ENCODE assay signal across 16 cellular contexts in genomic region chr16:82638095-82638798, GRCh38. TPM values are rescaled to one million over a fixed set of nuclear protein-coding genes. Genes with fewer than 3 reads are reported as not detected.
DNase-seq lines count a peak whose midpoint lies in the region; ATAC-seq, FAIRE-seq and TF ChIP-seq lines count a peak whose summit lies in the region.
"Had no signal": no experiment of that assay in that cellular context is flagged by ENCODE, and none has a peak within 500 bp of the region (broad histone marks: within the 10 kb centered on the region; RNA-seq: fewer than 3 reads in every experiment).

No MANE protein-coding gene starts in this region.

- TF ChIP-seq CTCF in endothelial cell of umbilical vein (IDR thresholded peaks at IDR 0.05; ENCODE audit: extremely low read depth in 1 of 2, insufficient read depth in 1 of 2, low read depth in 1 of 2, low read length in 2 of 2): no peak
- TF ChIP-seq CTCF in HepG2 (CRISPR knock-in tag; IDR thresholded peaks at IDR 0.05): no peak
- TF ChIP-seq CTCF in gastroesophageal sphincter (IDR thresholded peaks at IDR 0.05): no peak

- no peaks in the 10 kb centered on the region for H4K20me1 ChIP-seq in BLaER1 treated with 17β-estradiol and CSF1 and Interleukin-3, amounts not matched to agents 10 nM and 100 nM
- H4K20me1 ChIP-seq in endothelial cell of umbilical vein (replicated peaks; ENCODE audit: control insufficient read depth, extremely low read depth, insufficient read depth, low read length) (no peaks in the 10 kb centered on the region), HepG2 (ENCODE audit: insufficient read depth, low read length) (no peaks in the 10 kb centered on the region)

- no peaks in the 10 kb centered on the region for H3K9me1 ChIP-seq in endothelial cell of umbilical vein (replicated peaks; ENCODE audit: control insufficient read depth, extremely low read depth, insufficient read depth, low read length)

- DNase-seq in NCI-H69 (lab: John Stamatoyannopoulos, UW): peak; percentile 1
- peak; percentile 93 for DNase-seq in endothelial cell of umbilical vein (ENCODE audit: low read depth, low spot score)
- no peak for DNase-seq in HepG2 (ENCODE audit: low spot score)
- no peak for DNase-seq in NCI-H2227 (lab: John Stamatoyannopoulos, UW; ENCODE audit: unreplicated experiment)
- DNase-seq in RPMI8226: no peak
- DNase-seq in SHP77 (lab: John Stamatoyannopoulos, UW): no peak
- DNase-seq: activated CD4-positive, alpha-beta T cell treated with anti-CD3 and anti-CD28 coated beads, Interleukin-2, amount 10 ng/mL, durations not matched to agents 24 days and 14 days; NCI-H187 treated with DMSO at 0.1 percent for 48 hours; stimulated activated CD4-positive, alpha-beta T cell treated with anti-CD3 and anti-CD28 coated beads, Interleukin-2, amount 100 ng/mL, for 24 hours; T-cell had no signal

- H3K9ac ChIP-seq in BLaER1 treated with 17β-estradiol and CSF1 and Interleukin-3, amounts not matched to agents 10 nM and 100 nM: no peak overlapping the region
- H3K9ac ChIP-seq in endothelial cell of umbilical vein (replicated peaks; ENCODE audit: extremely low read depth, insufficient read depth, low read length) (peak overlapping the region; percentile 96), HepG2 (ENCODE audit: insufficient read depth, low read depth, low read length) (no peak overlapping the region)

- TF ChIP-seq EP300 in HepG2 (IDR thresholded peaks at IDR 0.05; ENCODE audit: low read depth in 2 of 2, low read length in 2 of 2) (no peak), HepG2 (CRISPR knock-in tag; IDR thresholded peaks at IDR 0.05; ENCODE audit: borderline replicate concordance) (no peak), gastroesophageal sphincter (IDR thresholded peaks at IDR 0.05) (no peak)

- peak overlapping the region; percentile 2 to 69 (median 48); a peak in 18 of 22 replicates for H3K4me2 ChIP-seq in BLaER1 treated with 17β-estradiol and CSF1 and Interleukin-3, amounts not matched to agents 10 nM and 100 nM
- H3K4me2 ChIP-seq in endothelial cell of umbilical vein (ENCODE audit: insufficient read depth, low read length) (peak overlapping the region; percentile 57), HepG2 (ENCODE audit: low read depth, low read length) (no peak overlapping the region)

- no peak for TF ChIP-seq POLR2A in endothelial cell of umbilical vein (IDR thresholded peaks at IDR 0.05; ENCODE audit: low read depth, low read length)
- TF ChIP-seq POLR2A in HepG2 (IDR thresholded peaks at IDR 0.05; ENCODE audit: insufficient read depth in 1 of 2, low read depth in 2 of 2, low read length in 2 of 2): no peak
- no peak for TF ChIP-seq POLR2A in gastroesophageal sphincter (IDR thresholded peaks at IDR 0.05)

- CTCF ChIA-PET in endothelial cell of umbilical vein (lab: Charles Lee): interaction anchor here (0.9 to 6.4 kb wide), 7 partner anchors 10 to 578 kb away, joined by 3 to 53 read pairs (median 4); partner anchors contain the start of gene CDH13
- CTCF ChIA-PET in HepG2 (lab: Yijun Ruan, JAX; ENCODE audit: low intra/inter-chr PET ratio, low total read pairs): no interaction called here

- ATAC-seq in HepG2 (no peak), gastroesophageal sphincter (no peak)
- ATAC-seq: activated T-helper 17 cell treated with anti-CD3 and anti-CD28 coated beads, Interleukin-2, amount 50 U/mL, for 72 hours; esophagus mucosa; stimulated activated memory B cell treated with anti-CD40 and anti-IgM and Interleukin-4, amounts not matched to agents 10 μg/mL and 1 μg/mL and 100 μg/mL, for 72 hours; T-cell had no signal

- H3K79me2 ChIP-seq in endothelial cell of umbilical vein (ENCODE audit: control insufficient read depth, insufficient read depth, low read length) (peaks cover 20% of the 10 kb centered on the region), HepG2 (ENCODE audit: insufficient read depth, low read length) (no peaks in the 10 kb centered on the region)

- H3K27ac ChIP-seq in BLaER1 treated with 17β-estradiol and CSF1 and Interleukin-3, amounts not matched to agents 10 nM and 100 nM: peak overlapping the region in 3 of 11 experiments; percentile 34 to 52 (median 47); a peak in 6 of 22 replicates
- H3K27ac ChIP-seq in endothelial cell of umbilical vein (ENCODE audit: insufficient read depth, low read depth, low read length): peak overlapping the region; percentile 99
- H3K27ac ChIP-seq in HepG2 (ENCODE audit: extremely low read length, insufficient read depth, low read length): no peak overlapping the region
- H3K27ac ChIP-seq in gastroesophageal sphincter: peak overlapping the region in 2 of 4 donors; percentile 4 to 12
- H3K27ac ChIP-seq: neutrophil had no signal

- 21% methylated on average over 4 of the region's 4 CpGs for WGBS in HepG2 (ENCODE audit: low lambda C conversion rate)
- WGBS in gastroesophageal sphincter (ENCODE audit: low coverage in 1 of 2), 2 donors: 33 to 75% methylated on average over 1 to 4 of the region's 4 CpGs

- in situ Hi-C loops in HepG2 (cut with HindIII; ENCODE audit: extremely low pct_ligation_motif_present, low pct_unique_long_range_greater_than_20kb): loop anchor here (10.0 kb wide), 1 partner anchor 373 kb away; no protein-coding TSS in a partner anchor

- H3K36me3 ChIP-seq in BLaER1 treated with 17β-estradiol and CSF1 and Interleukin-3, amounts not matched to agents 10 nM and 100 nM: no peaks in the 10 kb centered on the region
- H3K36me3 ChIP-seq in endothelial cell of umbilical vein (ENCODE audit: control insufficient read depth in 2 of 2, extremely low read depth in 1 of 2, insufficient read depth in 2 of 2, low read length in 2 of 2) (no peaks in the 10 kb centered on the region), HepG2 (replicated peaks in 1 of 2; ENCODE audit: control insufficient read depth in 1 of 2, insufficient read depth in 2 of 2, low read length in 2 of 2) (no peaks in the 10 kb centered on the region), gastroesophageal sphincter (no peaks in the 10 kb centered on the region)
- H3K36me3 ChIP-seq: neutrophil had no signal

- dilution Hi-C loops in endothelial cell of umbilical vein (cut with MboI; ENCODE audit: extremely low pct_ligation_motif_present, low sequenced_read_pairs): no loop called here

- peaks cover 14 to 20% (median 17%) of the 10 kb centered on the region in 10 experiments for H3K4me1 ChIP-seq in BLaER1 treated with 17β-estradiol and CSF1 and Interleukin-3, amounts not matched to agents 10 nM and 100 nM
- H3K4me1 ChIP-seq in endothelial cell of umbilical vein (ENCODE audit: control insufficient read depth, extremely low read depth, insufficient read depth, low read length) (peaks cover 70% of the 10 kb centered on the region), HepG2 (ENCODE audit: insufficient read depth, low read length) (0 out of 2 replicates have a peak, but pooled peaks cover 6% of the 10 kb centered on the region), gastroesophageal sphincter (no peaks in the 10 kb centered on the region)

- H3K27me3 ChIP-seq in BLaER1 treated with 17β-estradiol and CSF1 and Interleukin-3, amounts not matched to agents 10 nM and 100 nM: no peaks in the 10 kb centered on the region
- H3K27me3 ChIP-seq in endothelial cell of umbilical vein (ENCODE audit: control insufficient read depth in 2 of 2, insufficient read depth in 2 of 2, low read length in 2 of 2) (no peaks in the 10 kb centered on the region), HepG2 (ENCODE audit: control insufficient read depth in 1 of 2, insufficient read depth in 2 of 2, low read length in 2 of 2) (no peaks in the 10 kb centered on the region), gastroesophageal sphincter (peaks cover 4% of the 10 kb centered on the region)
- H3K27me3 ChIP-seq: neutrophil had no signal

- H2AFZ ChIP-seq in endothelial cell of umbilical vein (ENCODE audit: low read depth, low read length): peak overlapping the region; percentile 39
- H2AFZ ChIP-seq in HepG2 (ENCODE audit: low read length): no peak overlapping the region

- POLR2A ChIA-PET in endothelial cell of umbilical vein (lab: Charles Lee) (no interaction called here), HepG2 (lab: Yijun Ruan, JAX) (no interaction called here)

- intact Hi-C loops in endothelial cell of umbilical vein (cut with micrococcal nuclease) (loop anchor here (1.0 to 5.0 kb wide), 9 partner anchors 9 to 376 kb away; no protein-coding TSS in a partner anchor), HepG2 (cut with micrococcal nuclease; ENCODE audit: unreplicated experiment) (no loop called here)

- TSS peak; percentile 56 for BruUV-seq in endothelial cell of umbilical vein (replicated peaks; lab: Mats Ljungman, UMichigan)
- no TSS peak for BruUV-seq in HepG2 (replicated peaks; lab: Mats Ljungman, UMichigan)

- H3K4me3 ChIP-seq in BLaER1 treated with 17β-estradiol and CSF1 and Interleukin-3, amounts not matched to agents 10 nM and 100 nM: no peak overlapping the region
- H3K4me3 ChIP-seq in endothelial cell of umbilical vein (replicated peaks in 1 of 3; ENCODE audit: insufficient read depth in 1 of 3, low read depth in 1 of 3, low read length in 3 of 3): no peak overlapping the region
- H3K4me3 ChIP-seq in HepG2 (replicated peaks in 1 of 3; ENCODE audit: insufficient read depth in 1 of 3, low read depth in 2 of 3, low read length in 3 of 3): no peak overlapping the region
- H3K4me3 ChIP-seq in gastroesophageal sphincter: no peak overlapping the region

- H3K9me3 ChIP-seq in BLaER1 treated with 17β-estradiol and CSF1 and Interleukin-3, amounts not matched to agents 10 nM and 100 nM (replicated peaks in 1 of 11): no peaks in the 10 kb centered on the region
- H3K9me3 ChIP-seq in endothelial cell of umbilical vein (replicated peaks; ENCODE audit: control insufficient read depth, insufficient read depth, low read length) (no peaks in the 10 kb centered on the region), HepG2 (ENCODE audit: low read length) (no peaks in the 10 kb centered on the region), gastroesophageal sphincter (no peaks in the 10 kb centered on the region)
- H3K9me3 ChIP-seq: neutrophil had no signal

- peak; percentile 75 for FAIRE-seq in endothelial cell of umbilical vein (lab: Jason Lieb, UNC)
- no peak for FAIRE-seq in HepG2 (lab: Jason Lieb, UNC)

- TF ChIP-seq RAD21 in HepG2 (CRISPR knock-in tag; IDR thresholded peaks at IDR 0.05): no peak

RNA-seq across cellular contexts. Expression of gene CDH13, which starts 11.5 kb away (rescaled TPM):
- 98.5 and 124 TPM in 2 replicates for total RNA-seq in endothelial cell of umbilical vein
- polyA plus RNA-seq in endothelial cell of umbilical vein: 93.8 and 96.6 TPM in 2 replicates
- 69.2 and 79.2 TPM in 2 replicates for polyA plus RNA-seq in endothelial cell of umbilical vein (2011; cell fraction: cytosol; rRNA removed)
- polyA plus RNA-seq in endothelial cell of umbilical vein (2011; cell fraction: nucleus; rRNA removed): 58.3 and 71.5 TPM in 2 replicates
- 95.9 and 109 TPM in 2 replicates for polyA plus RNA-seq in endothelial cell of umbilical vein (2012)
- 164 and 241 TPM in 2 replicates for polyA minus RNA-seq in endothelial cell of umbilical vein
- polyA minus RNA-seq in endothelial cell of umbilical vein (2011; cell fraction: cytosol; rRNA and poly(A)+ RNA removed): not detected
- polyA minus RNA-seq in endothelial cell of umbilical vein (2011; cell fraction: nucleus; rRNA and poly(A)+ RNA removed): 244 and 382 TPM in 2 replicates
- not detected in 2 replicates for total RNA-seq in HepG2 (2016; rRNA removed; fragmentation: Illumina TruSeq; extraction: Trizol)
- not detected in 2 replicates for total RNA-seq in HepG2 (2016; cell fraction: cytosol; rRNA removed; fragmentation: Illumina TruSeq; extraction: Trizol; ENCODE audit: low read depth)
- not detected in 2 replicates for total RNA-seq in HepG2 (2016; cell fraction: insoluble cytoplasmic fraction; rRNA removed; fragmentation: Illumina TruSeq; extraction: Trizol)
- total RNA-seq in HepG2 (2016; cell fraction: membrane; rRNA removed; fragmentation: Illumina TruSeq; extraction: Trizol): not detected in 2 replicates
- total RNA-seq in HepG2 (2016; cell fraction: nucleus; rRNA removed; fragmentation: Illumina TruSeq; extraction: Trizol): not detected in 2 replicates
- 0.01 TPM in 1 of 2 replicates, not detected in the other for polyA plus RNA-seq in HepG2 (2011; rRNA removed)
- polyA plus RNA-seq in HepG2 (2011; cell fraction: cytosol; rRNA removed): not detected in 2 replicates
- polyA plus RNA-seq in HepG2 (2011; cell fraction: nucleus; rRNA removed): not detected in 2 replicates
- polyA plus RNA-seq in HepG2 (2012): 0.11 TPM in 1 of 2 replicates, not detected in the other
- polyA plus RNA-seq in HepG2 (2016; cell fraction: cytosol; fragmentation: Illumina TruSeq; extraction: Trizol; ENCODE audit: low read depth): not detected in 2 replicates
- not detected in 2 replicates for polyA plus RNA-seq in HepG2 (2016; cell fraction: insoluble cytoplasmic fraction; fragmentation: Illumina TruSeq; extraction: Trizol; ENCODE audit: low read depth)
- polyA plus RNA-seq in HepG2 (2016; cell fraction: membrane; fragmentation: Illumina TruSeq; extraction: Trizol; ENCODE audit: low read depth): not detected in 2 replicates
- not detected in 2 replicates for polyA plus RNA-seq in HepG2 (2016; cell fraction: nucleus; fragmentation: Illumina TruSeq; extraction: Trizol; ENCODE audit: insufficient read depth, low read depth)
- polyA minus RNA-seq in HepG2 (2011; rRNA and poly(A)+ RNA removed; ENCODE audit: low replicate concordance): 0.02 and 1.6 TPM in 2 replicates
- polyA minus RNA-seq in HepG2 (2011; cell fraction: cytosol; rRNA and poly(A)+ RNA removed): not detected in 2 replicates
- 0.25 TPM in 1 of 2 replicates, not detected in the other for polyA minus RNA-seq in HepG2 (2011; cell fraction: nucleus; rRNA and poly(A)+ RNA removed)
- total RNA-seq in gastroesophageal sphincter: 10 to 100 TPM in 2 of 4 donors, 1 to 10 TPM in 2; 4.2 to 22.3 (median 11.4) TPM
- total RNA-seq: activated CD4-positive, alpha-beta T cell treated with anti-CD3 and anti-CD28 coated beads, Interleukin-2, amount 10 ng/mL, durations not matched to agents 24 days and 14 days; activated T-helper 17 cell treated with anti-CD3 and anti-CD28 coated beads, Interleukin-2, amount 50 U/mL, for 72 hours; T-cell had no signal

Comparison
In these comparisons a context has a peak if more than half of its experiments do, and no peak if none do; other contexts are left out.
1. DNase-seq: peak in NCI-H69 (single experiment) and endothelial cell of umbilical vein (single experiment); none in HepG2 (single experiment), NCI-H2227 (single experiment), RPMI8226 (single experiment) and SHP77 (0 of 2).